ENCODE assay signal across 23 cellular contexts in the genomic region with DNA sequence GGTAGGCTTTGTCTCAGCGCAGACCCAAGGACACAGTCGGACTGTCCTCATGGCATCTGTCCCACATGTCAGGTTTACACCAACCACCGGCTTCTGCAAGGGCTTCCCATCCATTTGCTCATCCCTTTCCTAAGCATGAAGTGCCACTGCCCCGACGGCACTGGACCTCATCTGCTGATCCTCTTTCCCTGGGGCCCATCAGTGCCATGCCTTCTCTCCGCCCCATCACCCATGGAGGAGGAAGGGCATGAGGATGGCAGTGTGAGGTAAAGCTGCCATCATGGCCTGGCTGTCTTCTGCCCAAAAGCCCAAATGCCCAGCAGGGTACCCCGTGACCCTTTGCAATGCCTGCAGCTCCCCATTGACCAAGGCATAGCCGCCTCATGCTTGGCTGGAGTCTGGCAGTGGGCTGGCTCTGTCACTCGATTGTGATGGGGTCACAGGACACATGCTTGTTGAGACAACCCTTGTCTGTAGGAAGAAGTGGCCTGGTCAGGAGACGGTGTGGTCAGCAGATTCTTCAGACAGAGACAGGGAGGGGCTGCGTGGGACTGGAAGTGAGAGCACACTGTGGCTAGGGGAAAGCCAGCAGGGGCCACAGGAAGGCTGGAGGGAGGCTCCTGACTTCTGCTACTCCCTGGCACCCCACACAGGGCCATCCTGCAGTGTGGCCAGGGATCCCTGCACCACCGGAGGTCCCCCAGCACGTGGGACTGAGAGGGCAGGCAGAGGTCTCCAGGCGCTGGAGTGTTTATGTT.
"Had no signal": no experiment of that assay in that cellular context is flagged by ENCODE, and none has a peak within 500 bp of the region (broad histone marks: within the 10 kb centered on the region; RNA-seq: fewer than 3 reads in every experiment).

No MANE protein-coding gene starts in this region.

- H3K27ac ChIP-seq: body of pancreas, neural progenitor cell, skin epidermis, tibial artery had no signal

- DNase-seq: activated B cell treated with CpG ODN at 0.5 μM for 24 hours; activated CD4-positive, alpha-beta memory T cell treated with anti-CD3 and anti-CD28 coated beads for 36 hours; activated CD4-positive, alpha-beta T cell treated with anti-CD3 and anti-CD28 coated beads for 48 hours; activated gamma-delta T cell treated with Interleukin-2 at 50 U/mL for 16 hours; activated T-cell treated with anti-CD3 and anti-CD28 coated beads, Interleukin-2, amount 50 U/mL, for 1 hour; body of pancreas; effector CD8-positive, alpha-beta T cell; foreskin melanocyte; glutamatergic neuron; kidney glomerular epithelial cell; left ventricle myocardium superior; mesenchymal stem cell; naive thymus-derived CD4-positive, alpha-beta T cell; right cardiac atrium; stimulated activated CD4-positive, alpha-beta T cell treated with anti-CD3 and anti-CD28 coated beads, Interleukin-1b, Interleukin-23, amount 100 ng/mL, for 48 hours; SW 1271; T-helper 17 cell; tibial artery had no signal

- H3K9me3 ChIP-seq: body of pancreas, tibial artery had no signal

- H3K4me1 Mint-ChIP-seq: activated B cell treated with CpG ODN at 0.5 μM for 24 hours; activated naive CD4-positive, alpha-beta T cell treated with anti-CD3 and anti-CD28 coated beads, Interleukin-2, amount 50 U/mL, for 24 hours; T-helper 17 cell had no signal

- H3K4me3 ChIP-seq: body of pancreas, neural progenitor cell, skin epidermis, tibial artery had no signal

- H2AFZ ChIP-seq: neural progenitor cell had no signal

- H3K9ac ChIP-seq: neural progenitor cell had no signal

- H3K4me1 ChIP-seq: body of pancreas, neural progenitor cell, tibial artery had no signal

- H3K27me3 ChIP-seq: body of pancreas, neural progenitor cell, tibial artery had no signal

- H3K4me2 ChIP-seq: neural progenitor cell had no signal

- H3K27ac Mint-ChIP-seq: activated B cell treated with CpG ODN at 0.5 μM for 24 hours; activated CD4-positive, alpha-beta memory T cell treated with anti-CD3 and anti-CD28 coated beads for 36 hours; activated naive CD4-positive, alpha-beta T cell treated with anti-CD3 and anti-CD28 coated beads, Interleukin-2, amount 50 U/mL, for 24 hours; dendritic cell treated with granulocyte-macrophage colony-stimulating factor and Interleukin-4, amounts not matched to agents 40 ng/mL and 50 ng/mL, for 4 days; naive thymus-derived CD4-positive, alpha-beta T cell; neural progenitor cell; stimulated activated naive CD8-positive, alpha-beta T cell treated with anti-CD3 and anti-CD28 coated beads, Interleukin-15, Interleukin-2, amounts not matched to agents 100 ng/mL and 50 ng/mL, for 24 hours; T-helper 17 cell had no signal

- ATAC-seq: body of pancreas; left ventricle myocardium superior; naive thymus-derived CD4-positive, alpha-beta T cell; right cardiac atrium; T-helper 17 cell had no signal

- H3K9me3 Mint-ChIP-seq: activated naive CD4-positive, alpha-beta T cell treated with anti-CD3 and anti-CD28 coated beads, Interleukin-2, amount 50 U/mL, for 24 hours had no signal

- H3K36me3 Mint-ChIP-seq: activated CD4-positive, alpha-beta memory T cell treated with anti-CD3 and anti-CD28 coated beads for 36 hours; activated naive CD4-positive, alpha-beta T cell treated with anti-CD3 and anti-CD28 coated beads, Interleukin-2, amount 50 U/mL, for 24 hours; naive thymus-derived CD4-positive, alpha-beta T cell; neural progenitor cell had no signal

- H3K4me3 Mint-ChIP-seq: activated B cell treated with CpG ODN at 0.5 μM for 24 hours; activated CD4-positive, alpha-beta memory T cell treated with anti-CD3 and anti-CD28 coated beads for 36 hours; activated naive CD4-positive, alpha-beta T cell treated with anti-CD3 and anti-CD28 coated beads, Interleukin-2, amount 50 U/mL, for 24 hours; dendritic cell treated with granulocyte-macrophage colony-stimulating factor and Interleukin-4, amounts not matched to agents 40 ng/mL and 50 ng/mL, for 4 days; naive thymus-derived CD4-positive, alpha-beta T cell; neural progenitor cell; stimulated activated naive CD8-positive, alpha-beta T cell treated with anti-CD3 and anti-CD28 coated beads, Interleukin-15, Interleukin-2, amounts not matched to agents 100 ng/mL and 50 ng/mL, for 24 hours; T-helper 17 cell had no signal

- H3K27me3 Mint-ChIP-seq: activated CD4-positive, alpha-beta memory T cell treated with anti-CD3 and anti-CD28 coated beads for 36 hours; activated naive CD4-positive, alpha-beta T cell treated with anti-CD3 and anti-CD28 coated beads, Interleukin-2, amount 50 U/mL, for 24 hours; dendritic cell treated with granulocyte-macrophage colony-stimulating factor and Interleukin-4, amounts not matched to agents 40 ng/mL and 50 ng/mL, for 4 days; stimulated activated naive CD8-positive, alpha-beta T cell treated with anti-CD3 and anti-CD28 coated beads, Interleukin-15, Interleukin-2, amounts not matched to agents 100 ng/mL and 50 ng/mL, for 24 hours; T-helper 17 cell had no signal

- H3K36me3 ChIP-seq: neural progenitor cell, tibial artery had no signal
